Comparison of ENCODE assay signal across 1 cellular context in the genomic region with DNA sequence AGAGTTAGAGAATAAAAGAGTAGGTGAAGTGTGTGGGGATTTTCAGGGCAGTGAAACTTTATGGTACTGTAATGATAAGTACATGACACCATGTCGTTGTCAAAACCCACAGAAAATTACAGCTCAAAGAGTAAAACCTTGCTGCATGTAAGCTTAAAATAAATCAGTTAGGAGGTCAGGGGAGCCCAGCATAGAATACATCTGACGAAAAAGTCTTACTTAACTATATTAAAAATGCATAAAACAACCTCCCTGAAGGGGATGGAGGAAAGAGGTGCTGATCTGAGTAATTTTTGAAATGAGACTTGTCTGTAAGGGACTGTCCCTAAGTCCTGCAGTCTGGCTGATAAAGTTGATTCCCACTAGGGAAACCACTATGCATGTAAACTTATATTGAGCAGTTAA.
TF ChIP-seq lines count a peak whose summit lies in the region.

No MANE protein-coding gene starts in this region.

TF ChIP-seq in GM12878, 131 proteins besides CTCF, POLR2A, EP300 and RAD21:
- TF ChIP-seq, protein P1, sequence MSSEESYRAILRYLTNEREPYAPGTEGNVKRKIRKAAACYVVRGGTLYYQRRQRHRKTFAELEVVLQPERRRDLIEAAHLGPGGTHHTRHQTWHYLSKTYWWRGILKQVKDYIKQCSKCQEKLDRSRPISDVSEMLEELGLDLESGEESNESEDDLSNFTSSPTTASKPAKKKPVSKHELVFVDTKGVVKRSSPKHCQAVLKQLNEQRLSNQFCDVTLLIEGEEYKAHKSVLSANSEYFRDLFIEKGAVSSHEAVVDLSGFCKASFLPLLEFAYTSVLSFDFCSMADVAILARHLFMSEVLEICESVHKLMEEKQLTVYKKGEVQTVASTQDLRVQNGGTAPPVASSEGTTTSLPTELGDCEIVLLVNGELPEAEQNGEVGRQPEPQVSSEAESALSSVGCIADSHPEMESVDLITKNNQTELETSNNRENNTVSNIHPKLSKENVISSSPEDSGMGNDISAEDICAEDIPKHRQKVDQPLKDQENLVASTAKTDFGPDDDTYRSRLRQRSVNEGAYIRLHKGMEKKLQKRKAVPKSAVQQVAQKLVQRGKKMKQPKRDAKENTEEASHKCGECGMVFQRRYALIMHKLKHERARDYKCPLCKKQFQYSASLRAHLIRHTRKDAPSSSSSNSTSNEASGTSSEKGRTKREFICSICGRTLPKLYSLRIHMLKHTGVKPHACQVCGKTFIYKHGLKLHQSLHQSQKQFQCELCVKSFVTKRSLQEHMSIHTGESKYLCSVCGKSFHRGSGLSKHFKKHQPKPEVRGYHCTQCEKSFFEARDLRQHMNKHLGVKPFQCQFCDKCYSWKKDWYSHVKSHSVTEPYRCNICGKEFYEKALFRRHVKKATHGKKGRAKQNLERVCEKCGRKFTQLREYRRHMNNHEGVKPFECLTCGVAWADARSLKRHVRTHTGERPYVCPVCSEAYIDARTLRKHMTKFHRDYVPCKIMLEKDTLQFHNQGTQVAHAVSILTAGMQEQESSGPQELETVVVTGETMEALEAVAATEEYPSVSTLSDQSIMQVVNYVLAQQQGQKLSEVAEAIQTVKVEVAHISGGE (CRISPR knock-in tag; IDR thresholded peaks at IDR 0.05), result no peak
- TF ChIP-seq, protein P2, sequence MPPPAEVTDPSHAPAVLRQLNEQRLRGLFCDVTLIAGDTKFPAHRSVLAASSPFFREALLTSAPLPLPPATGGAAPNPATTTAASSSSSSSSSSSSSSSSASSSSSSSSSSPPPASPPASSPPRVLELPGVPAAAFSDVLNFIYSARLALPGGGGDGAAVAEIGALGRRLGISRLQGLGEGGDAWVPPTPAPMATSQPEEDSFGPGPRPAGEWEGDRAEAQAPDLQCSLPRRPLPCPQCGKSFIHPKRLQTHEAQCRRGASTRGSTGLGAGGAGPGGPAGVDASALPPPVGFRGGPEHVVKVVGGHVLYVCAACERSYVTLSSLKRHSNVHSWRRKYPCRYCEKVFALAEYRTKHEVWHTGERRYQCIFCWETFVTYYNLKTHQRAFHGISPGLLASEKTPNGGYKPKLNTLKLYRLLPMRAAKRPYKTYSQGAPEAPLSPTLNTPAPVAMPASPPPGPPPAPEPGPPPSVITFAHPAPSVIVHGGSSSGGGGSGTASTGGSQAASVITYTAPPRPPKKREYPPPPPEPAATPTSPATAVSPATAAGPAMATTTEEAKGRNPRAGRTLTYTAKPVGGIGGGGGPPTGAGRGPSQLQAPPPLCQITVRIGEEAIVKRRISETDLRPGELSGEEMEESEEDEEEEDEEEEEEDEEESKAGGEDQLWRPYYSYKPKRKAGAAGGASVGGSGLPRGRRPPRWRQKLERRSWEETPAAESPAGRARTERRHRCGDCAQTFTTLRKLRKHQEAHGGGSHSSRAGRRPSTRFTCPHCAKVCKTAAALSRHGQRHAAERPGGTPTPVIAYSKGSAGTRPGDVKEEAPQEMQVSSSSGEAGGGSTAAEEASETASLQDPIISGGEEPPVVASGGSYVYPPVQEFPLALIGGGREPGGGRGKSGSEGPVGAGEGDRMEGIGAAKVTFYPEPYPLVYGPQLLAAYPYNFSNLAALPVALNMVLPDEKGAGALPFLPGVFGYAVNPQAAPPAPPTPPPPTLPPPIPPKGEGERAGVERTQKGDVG (CRISPR knock-in tag; IDR thresholded peaks at IDR 0.05), result no peak
- no peak for TF ChIP-seq NR2C1 (IDR thresholded peaks at IDR 0.05)
- TF ChIP-seq, protein P3, sequence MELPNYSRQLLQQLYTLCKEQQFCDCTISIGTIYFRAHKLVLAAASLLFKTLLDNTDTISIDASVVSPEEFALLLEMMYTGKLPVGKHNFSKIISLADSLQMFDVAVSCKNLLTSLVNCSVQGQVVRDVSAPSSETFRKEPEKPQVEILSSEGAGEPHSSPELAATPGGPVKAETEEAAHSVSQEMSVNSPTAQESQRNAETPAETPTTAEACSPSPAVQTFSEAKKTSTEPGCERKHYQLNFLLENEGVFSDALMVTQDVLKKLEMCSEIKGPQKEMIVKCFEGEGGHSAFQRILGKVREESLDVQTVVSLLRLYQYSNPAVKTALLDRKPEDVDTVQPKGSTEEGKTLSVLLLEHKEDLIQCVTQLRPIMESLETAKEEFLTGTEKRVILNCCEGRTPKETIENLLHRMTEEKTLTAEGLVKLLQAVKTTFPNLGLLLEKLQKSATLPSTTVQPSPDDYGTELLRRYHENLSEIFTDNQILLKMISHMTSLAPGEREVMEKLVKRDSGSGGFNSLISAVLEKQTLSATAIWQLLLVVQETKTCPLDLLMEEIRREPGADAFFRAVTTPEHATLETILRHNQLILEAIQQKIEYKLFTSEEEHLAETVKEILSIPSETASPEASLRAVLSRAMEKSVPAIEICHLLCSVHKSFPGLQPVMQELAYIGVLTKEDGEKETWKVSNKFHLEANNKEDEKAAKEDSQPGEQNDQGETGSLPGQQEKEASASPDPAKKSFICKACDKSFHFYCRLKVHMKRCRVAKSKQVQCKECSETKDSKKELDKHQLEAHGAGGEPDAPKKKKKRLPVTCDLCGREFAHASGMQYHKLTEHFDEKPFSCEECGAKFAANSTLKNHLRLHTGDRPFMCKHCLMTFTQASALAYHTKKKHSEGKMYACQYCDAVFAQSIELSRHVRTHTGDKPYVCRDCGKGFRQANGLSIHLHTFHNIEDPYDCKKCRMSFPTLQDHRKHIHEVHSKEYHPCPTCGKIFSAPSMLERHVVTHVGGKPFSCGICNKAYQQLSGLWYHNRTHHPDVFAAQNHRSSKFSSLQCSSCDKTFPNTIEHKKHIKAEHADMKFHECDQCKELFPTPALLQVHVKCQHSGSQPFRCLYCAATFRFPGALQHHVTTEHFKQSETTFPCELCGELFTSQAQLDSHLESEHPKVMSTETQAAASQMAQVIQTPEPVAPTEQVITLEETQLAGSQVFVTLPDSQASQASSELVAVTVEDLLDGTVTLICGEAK (IDR thresholded peaks at IDR 0.05; ENCODE audit: borderline replicate concordance), result no peak
- no peak for TF ChIP-seq SREBF1 (IDR thresholded peaks at IDR 0.05; ENCODE audit: low read length)
- TF ChIP-seq IRF4 (IDR thresholded peaks at IDR 0.05; ENCODE audit: low read depth, low read length), result no peak
- TF ChIP-seq CHD4 (IDR thresholded peaks at IDR 0.05), result no peak
- no peak for TF ChIP-seq RUNX3 (IDR thresholded peaks at IDR 0.05; ENCODE audit: low read length)
- TF ChIP-seq GABPA (IDR thresholded peaks at IDR 0.05; ENCODE audit: low read depth), result no peak
- no peak for TF ChIP-seq MXI1 (IDR thresholded peaks at IDR 0.05; ENCODE audit: low read depth, low read length)
- TF ChIP-seq MTA3 (IDR thresholded peaks at IDR 0.05; ENCODE audit: borderline replicate concordance, low read length), result no peak
- no peak for TF ChIP-seq NRF1 (conservative IDR thresholded peaks at IDR 0.05; ENCODE audit: low read depth, low read length)
- TF ChIP-seq TCF12 (IDR thresholded peaks at IDR 0.05; ENCODE audit: low read depth, low read length), result no peak
- TF ChIP-seq ZNF217 (IDR thresholded peaks at IDR 0.05), result no peak
- TF ChIP-seq, protein P4, sequence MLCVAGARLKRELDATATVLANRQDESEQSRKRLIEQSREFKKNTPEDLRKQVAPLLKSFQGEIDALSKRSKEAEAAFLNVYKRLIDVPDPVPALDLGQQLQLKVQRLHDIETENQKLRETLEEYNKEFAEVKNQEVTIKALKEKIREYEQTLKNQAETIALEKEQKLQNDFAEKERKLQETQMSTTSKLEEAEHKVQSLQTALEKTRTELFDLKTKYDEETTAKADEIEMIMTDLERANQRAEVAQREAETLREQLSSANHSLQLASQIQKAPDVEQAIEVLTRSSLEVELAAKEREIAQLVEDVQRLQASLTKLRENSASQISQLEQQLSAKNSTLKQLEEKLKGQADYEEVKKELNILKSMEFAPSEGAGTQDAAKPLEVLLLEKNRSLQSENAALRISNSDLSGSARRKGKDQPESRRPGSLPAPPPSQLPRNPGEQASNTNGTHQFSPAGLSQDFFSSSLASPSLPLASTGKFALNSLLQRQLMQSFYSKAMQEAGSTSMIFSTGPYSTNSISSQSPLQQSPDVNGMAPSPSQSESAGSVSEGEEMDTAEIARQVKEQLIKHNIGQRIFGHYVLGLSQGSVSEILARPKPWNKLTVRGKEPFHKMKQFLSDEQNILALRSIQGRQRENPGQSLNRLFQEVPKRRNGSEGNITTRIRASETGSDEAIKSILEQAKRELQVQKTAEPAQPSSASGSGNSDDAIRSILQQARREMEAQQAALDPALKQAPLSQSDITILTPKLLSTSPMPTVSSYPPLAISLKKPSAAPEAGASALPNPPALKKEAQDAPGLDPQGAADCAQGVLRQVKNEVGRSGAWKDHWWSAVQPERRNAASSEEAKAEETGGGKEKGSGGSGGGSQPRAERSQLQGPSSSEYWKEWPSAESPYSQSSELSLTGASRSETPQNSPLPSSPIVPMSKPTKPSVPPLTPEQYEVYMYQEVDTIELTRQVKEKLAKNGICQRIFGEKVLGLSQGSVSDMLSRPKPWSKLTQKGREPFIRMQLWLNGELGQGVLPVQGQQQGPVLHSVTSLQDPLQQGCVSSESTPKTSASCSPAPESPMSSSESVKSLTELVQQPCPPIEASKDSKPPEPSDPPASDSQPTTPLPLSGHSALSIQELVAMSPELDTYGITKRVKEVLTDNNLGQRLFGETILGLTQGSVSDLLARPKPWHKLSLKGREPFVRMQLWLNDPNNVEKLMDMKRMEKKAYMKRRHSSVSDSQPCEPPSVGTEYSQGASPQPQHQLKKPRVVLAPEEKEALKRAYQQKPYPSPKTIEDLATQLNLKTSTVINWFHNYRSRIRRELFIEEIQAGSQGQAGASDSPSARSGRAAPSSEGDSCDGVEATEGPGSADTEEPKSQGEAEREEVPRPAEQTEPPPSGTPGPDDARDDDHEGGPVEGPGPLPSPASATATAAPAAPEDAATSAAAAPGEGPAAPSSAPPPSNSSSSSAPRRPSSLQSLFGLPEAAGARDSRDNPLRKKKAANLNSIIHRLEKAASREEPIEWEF (IDR thresholded peaks at IDR 0.05; ENCODE audit: insufficient replicate concordance, low read depth, low read length), result no peak
- no peak for TF ChIP-seq SUPT20H (IDR thresholded peaks at IDR 0.05; ENCODE audit: borderline replicate concordance, control insufficient read depth, low read depth, low read length)
- TF ChIP-seq MYC (IDR thresholded peaks at IDR 0.05; ENCODE audit: insufficient read depth, insufficient read length, insufficient replicate concordance, low read length, severe bottlenecking), result no peak
